ENCODE assay signal across 1 cellular context in the genomic region with DNA sequence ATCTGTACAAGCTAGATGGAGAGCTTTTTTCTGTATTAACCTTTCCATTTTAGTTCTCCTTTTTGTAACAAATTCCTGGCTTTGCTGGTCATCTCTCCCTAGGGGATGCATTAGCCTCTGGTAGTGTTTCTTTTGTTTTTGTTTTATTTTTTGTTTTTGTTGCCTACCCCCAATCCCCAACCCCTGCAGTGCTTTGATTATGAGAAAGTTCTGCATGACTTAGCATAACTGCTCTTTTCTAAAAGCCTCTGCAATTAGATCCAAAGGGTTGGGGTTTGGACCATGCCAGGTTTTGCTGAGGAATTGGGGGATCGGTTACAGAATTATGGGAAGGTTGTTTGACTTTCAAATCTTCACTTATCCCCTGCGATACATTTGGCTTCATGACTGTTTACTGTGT.
TF ChIP-seq lines count a peak whose summit lies in the region.

No MANE protein-coding gene starts in this region.

TF ChIP-seq in HEK293, 187 proteins besides CTCF, POLR2A, EP300 and RAD21 (continued from another document):
- TF ChIP-seq, protein P1, sequence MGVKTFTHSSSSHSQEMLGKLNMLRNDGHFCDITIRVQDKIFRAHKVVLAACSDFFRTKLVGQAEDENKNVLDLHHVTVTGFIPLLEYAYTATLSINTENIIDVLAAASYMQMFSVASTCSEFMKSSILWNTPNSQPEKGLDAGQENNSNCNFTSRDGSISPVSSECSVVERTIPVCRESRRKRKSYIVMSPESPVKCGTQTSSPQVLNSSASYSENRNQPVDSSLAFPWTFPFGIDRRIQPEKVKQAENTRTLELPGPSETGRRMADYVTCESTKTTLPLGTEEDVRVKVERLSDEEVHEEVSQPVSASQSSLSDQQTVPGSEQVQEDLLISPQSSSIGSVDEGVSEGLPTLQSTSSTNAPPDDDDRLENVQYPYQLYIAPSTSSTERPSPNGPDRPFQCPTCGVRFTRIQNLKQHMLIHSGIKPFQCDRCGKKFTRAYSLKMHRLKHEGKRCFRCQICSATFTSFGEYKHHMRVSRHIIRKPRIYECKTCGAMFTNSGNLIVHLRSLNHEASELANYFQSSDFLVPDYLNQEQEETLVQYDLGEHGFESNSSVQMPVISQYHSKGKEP (tag by site-specific recombination; IDR thresholded peaks at IDR 0.05): peak; percentile 98
- no peak for TF ChIP-seq YY2 (tag by site-specific recombination; IDR thresholded peaks at IDR 0.05)
- no peak for TF ChIP-seq ZNF768 (tag by site-specific recombination; IDR thresholded peaks at IDR 0.05)
- no peak for TF ChIP-seq ZEB2 (tag by site-specific recombination; IDR thresholded peaks at IDR 0.05)
- TF ChIP-seq ZNF426 (tag by site-specific recombination; IDR thresholded peaks at IDR 0.05): no peak
- 0 out of 2 replicates have a peak, but pooled peaks have one; percentile 22 for TF ChIP-seq ZNF19 (tag by site-specific recombination; IDR thresholded peaks at IDR 0.05; ENCODE audit: low read depth)
- no peak for TF ChIP-seq ZNF549 (tag by site-specific recombination; IDR thresholded peaks at IDR 0.05)
- TF ChIP-seq GLIS1 (tag by site-specific recombination; IDR thresholded peaks at IDR 0.05): peak; percentile 91
- TF ChIP-seq ZNF341 (tag by site-specific recombination; IDR thresholded peaks at IDR 0.05; ENCODE audit: low read depth): no peak
- TF ChIP-seq ZNF138 (tag by site-specific recombination; IDR thresholded peaks at IDR 0.05; ENCODE audit: borderline replicate concordance): no peak
- TF ChIP-seq ZNF132 (tag by site-specific recombination; IDR thresholded peaks at IDR 0.05; ENCODE audit: borderline replicate concordance): no peak
- peak; percentile 86; the same call in 1 of the 2 replicates for TF ChIP-seq MZF1 (tag by site-specific recombination; IDR thresholded peaks at IDR 0.05; ENCODE audit: borderline replicate concordance)
- TF ChIP-seq, protein P2, sequence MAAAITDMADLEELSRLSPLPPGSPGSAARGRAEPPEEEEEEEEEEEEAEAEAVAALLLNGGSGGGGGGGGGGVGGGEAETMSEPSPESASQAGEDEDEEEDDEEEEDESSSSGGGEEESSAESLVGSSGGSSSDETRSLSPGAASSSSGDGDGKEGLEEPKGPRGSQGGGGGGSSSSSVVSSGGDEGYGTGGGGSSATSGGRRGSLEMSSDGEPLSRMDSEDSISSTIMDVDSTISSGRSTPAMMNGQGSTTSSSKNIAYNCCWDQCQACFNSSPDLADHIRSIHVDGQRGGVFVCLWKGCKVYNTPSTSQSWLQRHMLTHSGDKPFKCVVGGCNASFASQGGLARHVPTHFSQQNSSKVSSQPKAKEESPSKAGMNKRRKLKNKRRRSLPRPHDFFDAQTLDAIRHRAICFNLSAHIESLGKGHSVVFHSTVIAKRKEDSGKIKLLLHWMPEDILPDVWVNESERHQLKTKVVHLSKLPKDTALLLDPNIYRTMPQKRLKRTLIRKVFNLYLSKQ (tag by site-specific recombination; IDR thresholded peaks at IDR 0.05; ENCODE audit: borderline replicate concordance): no peak
- TF ChIP-seq ZNF354C (tag by site-specific recombination; IDR thresholded peaks at IDR 0.05; ENCODE audit: borderline replicate concordance, low read depth): no peak
- no peak for TF ChIP-seq ZNF624 (tag by site-specific recombination; IDR thresholded peaks at IDR 0.05)
- TF ChIP-seq TCF7L2 (IDR thresholded peaks at IDR 0.05; ENCODE audit: borderline replicate concordance, low read depth, low read length): peak; percentile 49; the same call in 1 of the 2 replicates
- TF ChIP-seq ZNF596 (tag by site-specific recombination; IDR thresholded peaks at IDR 0.05): no peak
- no peak for TF ChIP-seq ZNF785 (tag by site-specific recombination; IDR thresholded peaks at IDR 0.05)
- no peak for TF ChIP-seq HOXC10 (CRISPR knock-in tag; IDR thresholded peaks at IDR 0.05)
